ENCODE assay signal across 8 cellular contexts in the genomic region with DNA sequence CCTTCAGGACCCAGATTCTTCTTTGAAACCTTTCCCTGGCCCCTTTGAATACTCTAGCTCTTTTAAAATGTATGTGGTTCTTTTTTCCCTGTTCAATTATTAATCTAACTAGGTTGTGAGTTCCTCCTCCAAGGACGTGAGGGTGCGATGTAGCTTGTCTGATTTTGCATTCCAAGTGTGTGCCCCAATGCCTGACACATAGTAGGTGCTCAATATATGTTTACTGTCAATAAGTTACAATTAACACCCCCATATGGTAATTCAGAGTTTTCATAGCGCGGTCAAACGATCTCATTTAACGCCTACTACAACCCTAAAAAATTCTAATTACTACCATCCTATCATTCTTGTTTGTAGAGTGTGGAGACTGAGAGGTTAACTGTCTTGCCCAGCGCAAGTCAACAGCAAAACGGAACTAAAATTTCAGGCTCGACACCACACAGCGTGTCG. TPM values are rescaled to one million over a fixed set of nuclear protein-coding genes. Genes with fewer than 3 reads are reported as not detected.
A peak's percentile ranks its signal among the peaks of the same experiment; 100 is the strongest.
DNase-seq lines count a peak whose midpoint lies in the region; TF ChIP-seq lines count a peak whose summit lies in the region.

No MANE protein-coding gene starts in this region.

- no peaks in the 10 kb centered on the region for H3K36me3 ChIP-seq in A673 (ENCODE audit: insufficient read depth, low read length, poor library complexity, severe bottlenecking)
- H3K36me3 ChIP-seq in HUES6 (ENCODE audit: control insufficient read depth, insufficient read depth, low read length) = no peaks in the 10 kb centered on the region
- no peaks in the 10 kb centered on the region for H3K36me3 ChIP-seq in mammary epithelial cell (ENCODE audit: insufficient read depth, low read length)
- no peaks in the 10 kb centered on the region for H3K36me3 ChIP-seq in mucosa of rectum (ENCODE audit: control insufficient read depth in 2 of 2, insufficient read depth in 2 of 2, low read length in 2 of 2)

- H3K4me2 ChIP-seq in mammary epithelial cell (ENCODE audit: insufficient read depth, low read depth, low read length) = peak overlapping the region; percentile 75

- in situ Hi-C loops in mammary epithelial cell (cut with MboI; ENCODE audit: low sequenced_read_pairs in 2 of 2) = no loop called here

- POLR2A ChIA-PET in A673 (lab: Charles Lee; ENCODE audit: low non-redundant PET) = no interaction called here

- dilution Hi-C loops in mammary epithelial cell (cut with HindIII; ENCODE audit: low sequenced_read_pairs) = no loop called here

- WGBS in mammary epithelial cell (ENCODE audit: low coverage, missing lambda C conversion rate) = 18% methylated on average over 8 of the region's 11 CpGs

- H3K27me3 ChIP-seq in A673 (replicated peaks; ENCODE audit: insufficient read depth, low read depth, low read length, poor library complexity) (no peaks in the 10 kb centered on the region), HUES6 (ENCODE audit: control insufficient read depth, insufficient read depth, low read length) (peaks cover 4% of the 10 kb centered on the region), mammary epithelial cell (ENCODE audit: insufficient read depth, low read length) (no peaks in the 10 kb centered on the region), mucosa of rectum (ENCODE audit: control insufficient read depth in 2 of 2, insufficient read depth in 2 of 2, low read length in 2 of 2) (no peaks in the 10 kb centered on the region)

- DNase-seq in A673 (ENCODE audit: low spot score) (no peak), mammary epithelial cell (no peak), SKM-1 treated with dmso at 0.1 percent for 144 hours (lab: John Stamatoyannopoulos, UW; ENCODE audit: unreplicated experiment) (no peak), hypothalamus (lab: John Stamatoyannopoulos, UW) (no peak)
- DNase-seq in stimulated activated CD4-positive, alpha-beta T cell treated with anti-CD3 and anti-CD28 coated beads, Interleukin-15, amount 100 ng/mL, for 24 hours = no peak
- no peak for DNase-seq in activated CD4-positive, alpha-beta T cell treated with anti-CD3 and anti-CD28 coated beads, Interleukin-2, amount 50 U/mL, for 1 hour

- intact Hi-C loops in A673 (cut with micrococcal nuclease; ENCODE audit: unreplicated experiment) = no loop called here
- intact Hi-C loops in mammary epithelial cell (cut with micrococcal nuclease) = loop anchor here (5.0 to 10.0 kb wide), 2 partner anchors 113 to 690 kb away; no protein-coding TSS in a partner anchor

- BruUV-seq in A673 (replicated peaks; lab: Mats Ljungman, UMichigan) (no TSS peak), mammary epithelial cell (replicated peaks; lab: Mats Ljungman, UMichigan) (no TSS peak)

- H4K20me1 ChIP-seq in mammary epithelial cell (ENCODE audit: insufficient read depth, low read length) = no peaks in the 10 kb centered on the region

- H3K79me2 ChIP-seq in mammary epithelial cell (ENCODE audit: insufficient read depth, low read length) = peaks cover 42% of the 10 kb centered on the region

- CTCF ChIA-PET in A673 (lab: Charles Lee) = no interaction called here
- CTCF ChIA-PET in mammary epithelial cell (lab: Charles Lee; ENCODE audit: low non-redundant PET) = no interaction called here

- H3K9me3 ChIP-seq in A673 (ENCODE audit: low read depth, low read length, poor library complexity, severe bottlenecking) = no peaks in the 10 kb centered on the region
- no peaks in the 10 kb centered on the region for H3K9me3 ChIP-seq in HUES6 (ENCODE audit: control insufficient read depth, insufficient read depth, low read depth, low read length)
- H3K9me3 ChIP-seq in mammary epithelial cell (replicated peaks; ENCODE audit: insufficient read depth, low read length) = no peaks in the 10 kb centered on the region
- H3K9me3 ChIP-seq in mucosa of rectum (ENCODE audit: control insufficient read depth in 2 of 2, low read length in 2 of 2) = no peaks in the 10 kb centered on the region

- TF ChIP-seq CTCF in A673 (conservative IDR thresholded peaks at IDR 0.05; ENCODE audit: low read depth, low read length) = no peak
- no peak for TF ChIP-seq CTCF in mammary epithelial cell (conservative IDR thresholded peaks at IDR 0.05 in 1 of 2, IDR thresholded peaks at IDR 0.05 in 1 of 2; ENCODE audit: extremely low read depth in 1 of 2, insufficient read depth in 1 of 2, low read depth in 1 of 2, low read length in 2 of 2)

- H3K9ac ChIP-seq in HUES6 (ENCODE audit: low read length) = no peak overlapping the region
- no peak overlapping the region for H3K9ac ChIP-seq in mammary epithelial cell (ENCODE audit: insufficient read depth, low read length)
- H3K9ac ChIP-seq in mucosa of rectum (ENCODE audit: low read depth in 1 of 2, low read length in 2 of 2) = peak overlapping the region; percentile 35 to 52

- H3K27ac ChIP-seq in A673 (ENCODE audit: low read depth, low read length, poor library complexity, severe bottlenecking) = peak overlapping the region; percentile 4
- no peak overlapping the region for H3K27ac ChIP-seq in HUES6 (ENCODE audit: low read depth, low read length)
- H3K27ac ChIP-seq in mammary epithelial cell (ENCODE audit: insufficient read depth, low read depth, low read length) = peak overlapping the region; percentile 16
- H3K27ac ChIP-seq in mucosa of rectum (ENCODE audit: low read depth in 2 of 2, low read length in 2 of 2) = peak overlapping the region; percentile 63 to 95

- peak overlapping the region; percentile 91 for H2AFZ ChIP-seq in mammary epithelial cell (ENCODE audit: low read depth, low read length)

- H3K4me3 ChIP-seq in A673 (ENCODE audit: low read depth, low read length, poor library complexity, severe bottlenecking) (peak overlapping the region; percentile 82), HUES6 (ENCODE audit: low read depth, low read length) (peak overlapping the region; percentile 95), mammary epithelial cell (replicated peaks in 1 of 3; ENCODE audit: insufficient read depth in 1 of 3, low read depth in 2 of 3, low read length in 3 of 3) (peak overlapping the region; percentile 52 to 98 (median 95)), mucosa of rectum (ENCODE audit: low read length in 2 of 2) (peak overlapping the region; percentile 93 to 98)

- H3K4me1 ChIP-seq in A673 (ENCODE audit: insufficient read depth, low read length, poor library complexity, severe bottlenecking) = no peaks in the 10 kb centered on the region
- H3K4me1 ChIP-seq in HUES6 (ENCODE audit: control insufficient read depth, insufficient read depth, low read length) = no peaks in the 10 kb centered on the region
- H3K4me1 ChIP-seq in mammary epithelial cell (ENCODE audit: insufficient read depth, low read length) = no peaks in the 10 kb centered on the region
- H3K4me1 ChIP-seq in mucosa of rectum (ENCODE audit: control insufficient read depth in 2 of 2, insufficient read depth in 2 of 2, low read length in 2 of 2) = peaks cover 0 to 3% of the 10 kb centered on the region in 2 donors

RNA-seq across cellular contexts. Expression of a gene that starts 0.5 kb away (rescaled TPM):
- total RNA-seq in A673 (2021) (36.0 and 40.8 TPM in 2 replicates), mammary epithelial cell (10 to 100 TPM; 36.7 to 39.8 TPM)
- 8.1 TPM for polyA plus RNA-seq in mammary epithelial cell
- 29.2 TPM for polyA minus RNA-seq in mammary epithelial cell

Comparison
In these comparisons a context has a peak if more than half of its experiments do, and no peak if none do; other contexts are left out.
1. H3K9ac ChIP-seq: peak in mucosa of rectum (2 of 2); none in HUES6 (single experiment) and mammary epithelial cell (single experiment).
2. Peak in every context shown above with its lines, with median percentiles within 50 percentile points of each other: H3K4me3 ChIP-seq.